24 cellular contexts compared by ENCODE assay signal in genomic region chr2:5698171-5698570, GRCh38. TPM values are rescaled to one million over a fixed set of nuclear protein-coding genes. Genes with fewer than 3 reads are reported as not detected.
DNase-seq lines count a peak whose midpoint lies in the region; ATAC-seq and TF ChIP-seq lines count a peak whose summit lies in the region.
"Had no signal": no experiment of that assay in that cellular context is flagged by ENCODE, and none has a peak within 500 bp of the region (broad histone marks: within the 10 kb centered on the region; RNA-seq: fewer than 3 reads in every experiment).

No MANE protein-coding gene starts in this region.

- DNase-seq in SK-N-SH: no peak
- no peak for DNase-seq in activated T-helper 1 cell treated with anti-CD3 and anti-CD28 coated beads, Interleukin-12 subunit alpha, Interleukin-12 subunit beta, Interleukin-2, Interleukin-4 antibody, amounts not matched to agents 30 ng/mL and 10 ng/mL and 1 ng/mL, durations not matched to agents 14 hours and 24 hours and 36 hours (ENCODE audit: low spot score)
- no peak for DNase-seq in activated CD4-positive, alpha-beta T cell treated with anti-CD3 and anti-CD28 coated beads for 36 hours
- no peak for DNase-seq in superior temporal gyrus (ENCODE audit: extremely low spot score)
- DNase-seq: activated CD8-positive, alpha-beta memory T cell treated with anti-CD3 and anti-CD28 coated beads for 24 hours; activated naive CD4-positive, alpha-beta T cell treated with anti-CD3 and anti-CD28 coated beads, Interleukin-2, amount 50 U/mL, for 16 hours; activated T-cell treated with anti-CD3 and anti-CD28 coated beads, Interleukin-2, amount 50 U/mL, for 48 hours; central memory CD4-positive, alpha-beta T cell; DND-41; left ventricle myocardium superior; NCI-H1417 treated with DMSO at 0.1 percent for 48 hours; NCI-H524 treated with DMSO at 0.1 percent for 48 hours; transverse colon had no signal

- H3F3A ChIP-seq in SK-N-SH (replicated peaks; ENCODE audit: insufficient read depth): peaks cover 6% of the 10 kb centered on the region

- peaks cover 0 to 22% of the 10 kb centered on the region in 2 experiments; a peak in 3 of 4 replicates for H3K4me1 ChIP-seq in SK-N-SH (ENCODE audit: control insufficient read depth in 1 of 2, insufficient read depth in 2 of 2, low read depth in 1 of 2, low read length in 1 of 2)

- H3K27me3 ChIP-seq in SK-N-SH (ENCODE audit: insufficient read depth): no peaks in the 10 kb centered on the region

- intact Hi-C loops in activated T-helper 1 cell treated with anti-CD3 and anti-CD28 coated beads, Interleukin-12 subunit alpha, Interleukin-12 subunit beta, Interleukin-2, Interleukin-4 antibody, amounts not matched to agents 30 ng/mL and 10 ng/mL and 1 ng/mL, durations not matched to agents 14 hours and 24 hours and 36 hours (cut with micrococcal nuclease): no loop called here
- intact Hi-C loops in activated CD4-positive, alpha-beta T cell treated with anti-CD3 and anti-CD28 coated beads for 36 hours (cut with DNase I, micrococcal nuclease): no loop called here

- peak overlapping the region; percentile 89 for H3K4me2 ChIP-seq in SK-N-SH

- ATAC-seq in SK-N-SH treated with all-trans-retinoic acid at 6 μM for 48 hours: no peak
- no peak for ATAC-seq in HG02970 (IDR thresholded peaks at IDR 0.05; ENCODE audit: low FRiP score, unreplicated experiment)
- no peak for ATAC-seq in activated CD4-positive, alpha-beta T cell treated with anti-CD3 and anti-CD28 coated beads for 36 hours
- ATAC-seq: left ventricle myocardium superior had no signal

- H4K20me1 ChIP-seq in SK-N-SH (ENCODE audit: insufficient read depth): peaks cover 27% of the 10 kb centered on the region

- H3K36me3 Mint-ChIP-seq in brain (peaks cover 72% of the 10 kb centered on the region), nephron (ENCODE audit: low read depth) (peaks cover 47% of the 10 kb centered on the region)
- peaks cover 6% of the 10 kb centered on the region for H3K36me3 Mint-ChIP-seq in activated T-helper 1 cell treated with anti-CD3 and anti-CD28 coated beads, Interleukin-12 subunit alpha, Interleukin-12 subunit beta, Interleukin-2, Interleukin-4 antibody, amounts not matched to agents 30 ng/mL and 10 ng/mL and 1 ng/mL, durations not matched to agents 14 hours and 24 hours and 36 hours (ENCODE audit: low read depth)
- H3K36me3 Mint-ChIP-seq in activated CD4-positive, alpha-beta T cell treated with anti-CD3 and anti-CD28 coated beads for 36 hours (ENCODE audit: low read depth): peaks cover 1% of the 10 kb centered on the region
- H3K36me3 Mint-ChIP-seq: IgD-negative memory B cell had no signal

- H3K27ac Mint-ChIP-seq in brain (peak overlapping the region; percentile 87 to 95 (median 91)), nephron (peak overlapping the region; percentile 39 to 90 (median 75))
- no peak overlapping the region for H3K27ac Mint-ChIP-seq in activated T-helper 1 cell treated with anti-CD3 and anti-CD28 coated beads, Interleukin-12 subunit alpha, Interleukin-12 subunit beta, Interleukin-2, Interleukin-4 antibody, amounts not matched to agents 30 ng/mL and 10 ng/mL and 1 ng/mL, durations not matched to agents 14 hours and 24 hours and 36 hours
- H3K27ac Mint-ChIP-seq in activated CD4-positive, alpha-beta T cell treated with anti-CD3 and anti-CD28 coated beads for 36 hours: no peak overlapping the region
- H3K27ac Mint-ChIP-seq: B cell; stimulated activated naive CD8-positive, alpha-beta T cell treated with anti-CD3 and anti-CD28 coated beads, Interleukin-15, Interleukin-2, amounts not matched to agents 100 ng/mL and 50 ng/mL, for 24 hours had no signal

- H3K4me1 Mint-ChIP-seq in brain (peaks cover 57% of the 10 kb centered on the region), nephron (peaks cover 37% of the 10 kb centered on the region)
- H3K4me1 Mint-ChIP-seq in activated T-helper 1 cell treated with anti-CD3 and anti-CD28 coated beads, Interleukin-12 subunit alpha, Interleukin-12 subunit beta, Interleukin-2, Interleukin-4 antibody, amounts not matched to agents 30 ng/mL and 10 ng/mL and 1 ng/mL, durations not matched to agents 14 hours and 24 hours and 36 hours (ENCODE audit: low read depth): no peaks in the 10 kb centered on the region
- peaks cover 8% of the 10 kb centered on the region for H3K4me1 Mint-ChIP-seq in activated CD4-positive, alpha-beta T cell treated with anti-CD3 and anti-CD28 coated beads for 36 hours

- H3K79me2 ChIP-seq in SK-N-SH (ENCODE audit: insufficient read depth): peaks cover 83% of the 10 kb centered on the region

- H2AFZ ChIP-seq in SK-N-SH (ENCODE audit: low read depth): peak overlapping the region; percentile 53; the same call in 1 of the 2 replicates

- H3K9me3 Mint-ChIP-seq in brain: peaks cover 0 to 20% (median 5%) of the 10 kb centered on the region in 5 experiments
- no peaks in the 10 kb centered on the region for H3K9me3 Mint-ChIP-seq in nephron
- no peaks in the 10 kb centered on the region for H3K9me3 Mint-ChIP-seq in activated T-helper 1 cell treated with anti-CD3 and anti-CD28 coated beads, Interleukin-12 subunit alpha, Interleukin-12 subunit beta, Interleukin-2, Interleukin-4 antibody, amounts not matched to agents 30 ng/mL and 10 ng/mL and 1 ng/mL, durations not matched to agents 14 hours and 24 hours and 36 hours
- no peaks in the 10 kb centered on the region for H3K9me3 Mint-ChIP-seq in activated CD4-positive, alpha-beta T cell treated with anti-CD3 and anti-CD28 coated beads for 36 hours (ENCODE audit: low read depth)
- H3K9me3 Mint-ChIP-seq: stimulated activated naive CD8-positive, alpha-beta T cell treated with anti-CD3 and anti-CD28 coated beads, Interleukin-15, Interleukin-2, amounts not matched to agents 100 ng/mL and 50 ng/mL, for 24 hours had no signal

- TF ChIP-seq CTCF in SK-N-SH (IDR thresholded peaks at IDR 0.05) (no peak), brain (conservative IDR thresholded peaks at IDR 0.05) (no peak), nephron (IDR thresholded peaks at IDR 0.05; ENCODE audit: unreplicated experiment in 3 of 3) (no peak)

- H3K4me3 Mint-ChIP-seq in brain: peak overlapping the region; percentile 86 to 95 (median 89)
- H3K4me3 Mint-ChIP-seq in nephron: peak overlapping the region; percentile 72 to 87 (median 84)
- H3K4me3 Mint-ChIP-seq in activated T-helper 1 cell treated with anti-CD3 and anti-CD28 coated beads, Interleukin-12 subunit alpha, Interleukin-12 subunit beta, Interleukin-2, Interleukin-4 antibody, amounts not matched to agents 30 ng/mL and 10 ng/mL and 1 ng/mL, durations not matched to agents 14 hours and 24 hours and 36 hours: no peak overlapping the region
- H3K4me3 Mint-ChIP-seq in activated CD4-positive, alpha-beta T cell treated with anti-CD3 and anti-CD28 coated beads for 36 hours: no peak overlapping the region
- H3K4me3 Mint-ChIP-seq: B cell; stimulated activated naive CD8-positive, alpha-beta T cell treated with anti-CD3 and anti-CD28 coated beads, Interleukin-15, Interleukin-2, amounts not matched to agents 100 ng/mL and 50 ng/mL, for 24 hours had no signal

- WGBS in SK-N-SH (ENCODE audit: low lambda C conversion rate): 75% methylated on average over 4 of the region's 4 CpGs

- no peaks in the 10 kb centered on the region for H3K9me3 ChIP-seq in SK-N-SH
- H3K9me3 ChIP-seq: transverse colon had no signal

- peak overlapping the region; percentile 81; the same call in 1 of the 2 replicates for H3K9ac ChIP-seq in SK-N-SH

- H3K36me3 ChIP-seq in SK-N-SH (replicated peaks in 1 of 2; ENCODE audit: control insufficient read depth in 1 of 2, insufficient read depth in 2 of 2, low read length in 1 of 2): peaks cover 22 to 27% of the 10 kb centered on the region in 2 experiments
- H3K36me3 ChIP-seq: transverse colon had no signal

- peaks cover 27% of the 10 kb centered on the region for H3K27me3 Mint-ChIP-seq in brain
- H3K27me3 Mint-ChIP-seq in nephron (ENCODE audit: low read depth): peaks cover 15% of the 10 kb centered on the region
- H3K27me3 Mint-ChIP-seq in activated T-helper 1 cell treated with anti-CD3 and anti-CD28 coated beads, Interleukin-12 subunit alpha, Interleukin-12 subunit beta, Interleukin-2, Interleukin-4 antibody, amounts not matched to agents 30 ng/mL and 10 ng/mL and 1 ng/mL, durations not matched to agents 14 hours and 24 hours and 36 hours (ENCODE audit: insufficient read depth): peaks cover 31% of the 10 kb centered on the region
- peaks cover 52% of the 10 kb centered on the region for H3K27me3 Mint-ChIP-seq in activated CD4-positive, alpha-beta T cell treated with anti-CD3 and anti-CD28 coated beads for 36 hours

- CTCF ChIA-PET in SK-N-SH (lab: Yijun Ruan, JAX): interaction anchor here (0.7 to 1.0 kb wide), 2 partner anchors 16 to 826 kb away, joined by 4 read pairs; no protein-coding TSS in a partner anchor
- CTCF ChIA-PET in activated CD4-positive, alpha-beta T cell treated with anti-CD3 and anti-CD28 coated beads for 36 hours (lab: Charles Lee): interaction anchor here (0.7 kb wide), 1 partner anchor 205 kb away, joined by 3 read pairs; no protein-coding TSS in a partner anchor

- no peak overlapping the region; a peak in 1 of 4 replicates for H3K27ac ChIP-seq in SK-N-SH (ENCODE audit: low read depth in 2 of 2, low read length in 1 of 2)
- H3K27ac ChIP-seq: epithelial cell of prostate, HL-60 had no signal

- H3K4me3 ChIP-seq in SK-N-SH (ENCODE audit: low read depth in 2 of 2, low read length in 1 of 2): peak overlapping the region; percentile 91 to 95; a peak in 2 of 4 replicates

- POLR2A ChIA-PET in SK-N-SH (lab: Yijun Ruan, JAX): no interaction called here
- POLR2A ChIA-PET in activated CD4-positive, alpha-beta T cell treated with anti-CD3 and anti-CD28 coated beads for 36 hours (lab: Charles Lee): no interaction called here

- no peak for TF ChIP-seq EP300 in SK-N-SH (IDR thresholded peaks at IDR 0.05; ENCODE audit: borderline replicate concordance in 1 of 2, low read depth in 1 of 2, low read length in 1 of 2)

- TF ChIP-seq RAD21 in SK-N-SH (IDR thresholded peaks at IDR 0.05; ENCODE audit: low read length): no peak

- no peaks in the 10 kb centered on the region for H3K9me2 ChIP-seq in SK-N-SH

TF ChIP-seq in SK-N-SH, 30 proteins besides CTCF, POLR2A, EP300 and RAD21 (continues in another document):
- TF ChIP-seq TAF1 (IDR thresholded peaks at IDR 0.05; ENCODE audit: borderline replicate concordance, low read depth, low read length): no peak

TF ChIP-seq in SK-N-SH treated with all-trans-retinoic acid at 6 μM for 48 hours, 23 proteins besides CTCF, POLR2A, EP300 and RAD21 (continues in another document):
- TF ChIP-seq ZC3H10 (CRISPR knock-in tag; IDR thresholded peaks at IDR 0.05) (no peak), ZFP30 (CRISPR knock-in tag; IDR thresholded peaks at IDR 0.05) (no peak), ESRRG (CRISPR knock-in tag; IDR thresholded peaks at IDR 0.05) (no peak), ZNF70 (CRISPR knock-in tag; IDR thresholded peaks at IDR 0.05) (no peak)

RNA-seq across cellular contexts. Expression of gene SOX11, which starts 6.0 kb away (rescaled TPM):
- polyA plus RNA-seq in SK-N-SH (2012; rRNA removed): 2.9 and 3.4 TPM in 2 replicates
- 2.1 TPM in 2 replicates for polyA plus RNA-seq in SK-N-SH (2012; cell fraction: cytosol; rRNA removed)
- polyA plus RNA-seq in SK-N-SH (2012; cell fraction: nucleus; rRNA removed): 5.6 and 6.5 TPM in 2 replicates
- 14.3 TPM for polyA plus RNA-seq in brain (ENCODE audit: insufficient read depth, low read depth, low replicate concordance)
- not detected in 2 replicates for total RNA-seq in activated T-helper 1 cell treated with anti-CD3 and anti-CD28 coated beads, Interleukin-12 subunit alpha, Interleukin-12 subunit beta, Interleukin-2, Interleukin-4 antibody, amounts not matched to agents 30 ng/mL and 10 ng/mL and 1 ng/mL, durations not matched to agents 14 hours and 24 hours and 36 hours
- not detected for total RNA-seq in activated CD4-positive, alpha-beta T cell treated with anti-CD3 and anti-CD28 coated beads for 36 hours
- total RNA-seq: B cell, dermis microvascular lymphatic vessel endothelial cell, MCF 10A had no signal
- polyA plus RNA-seq: IgD-negative memory B cell had no signal

Comparison
In these comparisons a context has a peak if more than half of its experiments do, and no peak if none do; other contexts are left out.
1. H3K27ac Mint-ChIP-seq: peak in brain (5 of 5) and nephron (3 of 3); none in activated T-helper 1 cell treated with anti-CD3 and anti-CD28 coated beads, Interleukin-12 subunit alpha, Interleukin-12 subunit beta, Interleukin-2, Interleukin-4 antibody, amounts not matched to agents 30 ng/mL and 10 ng/mL and 1 ng/mL, durations not matched to agents 14 hours and 24 hours and 36 hours (single experiment) and activated CD4-positive, alpha-beta T cell treated with anti-CD3 and anti-CD28 coated beads for 36 hours (single experiment).
2. H3K4me3 Mint-ChIP-seq: peak in brain (5 of 5) and nephron (3 of 3); none in activated T-helper 1 cell treated with anti-CD3 and anti-CD28 coated beads, Interleukin-12 subunit alpha, Interleukin-12 subunit beta, Interleukin-2, Interleukin-4 antibody, amounts not matched to agents 30 ng/mL and 10 ng/mL and 1 ng/mL, durations not matched to agents 14 hours and 24 hours and 36 hours (single experiment) and activated CD4-positive, alpha-beta T cell treated with anti-CD3 and anti-CD28 coated beads for 36 hours (single experiment).